1 cellular context compared by ENCODE assay signal in the genomic region with DNA sequence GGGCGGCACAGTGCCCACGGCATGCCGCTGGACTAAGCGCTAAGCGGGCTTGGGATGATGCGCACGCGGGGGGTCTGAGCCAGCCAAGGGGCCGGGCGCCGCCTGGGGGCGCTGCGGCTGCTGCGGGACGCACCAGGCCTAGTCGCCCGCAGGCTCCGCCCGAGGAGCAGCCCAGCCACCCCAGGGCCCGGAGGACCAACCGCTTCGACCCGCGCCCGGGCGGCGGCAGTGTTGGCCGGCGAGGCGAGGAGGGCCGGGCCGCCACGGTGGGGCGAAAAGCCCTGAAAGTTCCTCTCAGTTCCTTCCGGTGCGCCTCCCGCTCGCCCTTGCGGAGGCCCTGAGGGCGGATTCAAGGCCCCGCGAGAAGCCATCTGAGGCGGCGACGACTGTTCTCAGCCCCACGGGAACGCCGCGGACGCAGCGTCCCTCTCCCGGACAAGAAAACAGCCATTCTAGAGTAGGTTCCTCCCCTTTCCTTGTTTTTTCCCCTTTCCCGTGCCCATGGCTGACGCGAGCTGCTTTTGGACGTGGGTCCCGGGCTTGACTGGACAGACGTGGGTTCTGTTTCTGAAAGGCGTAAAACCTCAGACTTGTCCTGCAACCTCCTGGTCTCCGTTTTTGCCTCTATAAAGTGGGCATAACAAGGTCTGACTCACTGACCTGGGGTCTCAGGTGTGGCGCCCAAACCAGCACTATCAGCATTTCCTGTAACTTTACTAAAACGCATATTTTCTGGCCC.
TF ChIP-seq lines count a peak whose summit lies in the region.

A gene with protein sequence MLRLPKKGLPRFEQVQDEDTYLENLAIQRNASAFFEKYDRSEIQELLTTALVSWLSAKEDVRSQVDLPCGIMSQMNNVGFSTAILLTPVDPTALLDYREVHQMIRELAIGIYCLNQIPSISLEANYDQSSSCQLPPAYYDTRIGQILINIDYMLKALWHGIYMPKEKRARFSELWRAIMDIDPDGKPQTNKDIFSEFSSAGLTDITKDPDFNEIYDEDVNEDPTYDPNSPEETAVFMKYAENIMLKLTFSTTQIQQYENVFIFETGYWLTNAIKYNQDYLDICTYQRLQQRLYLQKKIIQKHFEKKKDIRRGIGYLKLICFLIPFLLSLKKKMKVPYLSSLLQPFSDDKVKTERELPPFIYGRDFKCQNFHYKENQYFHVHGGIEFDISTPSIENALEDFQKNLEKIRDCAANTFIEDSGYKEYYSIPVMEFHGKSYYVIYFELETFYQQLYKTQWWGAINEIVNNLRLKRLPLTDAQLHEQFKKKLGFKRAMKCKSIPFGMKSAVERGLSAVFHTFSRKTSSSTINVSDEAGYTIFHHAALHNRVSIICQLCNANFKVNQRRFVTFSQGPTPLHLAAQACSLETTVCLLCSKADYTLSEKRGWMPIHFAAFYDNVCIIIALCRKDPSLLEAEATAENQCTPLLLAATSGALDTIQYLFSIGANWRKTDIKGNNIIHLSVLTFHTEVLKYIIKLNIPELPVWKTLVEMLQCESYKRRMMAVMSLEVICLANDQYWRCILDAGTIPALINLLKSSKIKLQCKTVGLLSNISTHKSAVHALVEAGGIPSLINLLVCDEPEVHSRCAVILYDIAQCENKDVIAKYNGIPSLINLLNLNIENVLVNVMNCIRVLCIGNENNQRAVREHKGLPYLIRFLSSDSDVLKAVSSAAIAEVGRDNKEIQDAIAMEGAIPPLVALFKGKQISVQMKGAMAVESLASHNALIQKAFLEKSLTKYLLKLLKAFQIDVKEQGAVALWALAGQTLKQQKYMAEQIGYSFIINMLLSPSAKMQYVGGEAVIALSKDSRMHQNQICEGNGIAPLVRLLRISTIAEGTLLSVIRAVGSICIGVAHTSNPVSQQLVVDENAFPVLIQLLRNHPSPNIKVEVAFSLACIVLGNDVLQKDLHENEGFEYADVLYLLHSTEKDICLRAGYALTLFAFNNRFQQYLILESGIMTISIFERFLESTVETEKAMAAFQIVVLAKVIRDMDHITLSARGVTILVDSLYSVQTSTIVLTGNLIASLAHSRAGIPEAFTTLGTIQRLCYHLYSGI (N-terminal part only) (plus strand): TSS at position 297 of the 739 bp plus-strand sequence. CDS start 1,821 bp downstream, outside the sequence.

TF ChIP-seq in PFSK-1, 5 proteins besides CTCF, POLR2A, EP300 and RAD21 (continued from another document):
- 0 out of 2 replicates have a peak, but pooled peaks have one; percentile 32 for TF ChIP-seq POLR2AphosphoS5 (IDR thresholded peaks at IDR 0.05; ENCODE audit: low read depth, low read length)
